Comparison of ENCODE assay signal across 14 cellular contexts in the genomic region with DNA sequence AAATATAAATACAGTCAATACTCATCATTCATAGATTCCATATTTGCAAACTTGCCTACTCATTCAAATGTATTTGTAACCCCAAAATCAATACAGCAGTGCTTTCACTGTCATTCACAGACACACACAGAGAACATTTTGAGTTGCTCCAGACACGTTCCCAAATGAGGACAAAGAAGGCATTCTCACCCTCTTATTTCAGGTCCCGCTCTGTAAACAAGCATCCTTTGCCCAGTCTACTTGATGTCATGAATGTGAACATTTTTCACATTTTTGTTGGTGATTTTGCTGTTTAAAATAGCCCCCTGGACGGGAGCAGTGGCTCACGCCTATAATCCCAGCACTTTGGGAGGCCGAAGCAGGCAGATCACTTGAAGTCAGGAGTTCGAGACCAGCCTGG. TPM values are rescaled to one million over a fixed set of nuclear protein-coding genes. Genes with fewer than 3 reads are reported as not detected.
"Had no signal": no experiment of that assay in that cellular context is flagged by ENCODE, and none has a peak within 500 bp of the region (broad histone marks: within the 10 kb centered on the region; RNA-seq: fewer than 3 reads in every experiment).

No MANE protein-coding gene starts in this region.

- H3K27me3 ChIP-seq: esophagus squamous epithelium, hepatocyte, testis, tibial nerve had no signal

- H3K4me1 ChIP-seq: testis, tibial nerve had no signal

- H3K9me3 ChIP-seq: esophagus squamous epithelium, testis, tibial nerve had no signal

- H3K27ac ChIP-seq: esophagus squamous epithelium, hepatocyte, testis, tibial nerve had no signal

- ATAC-seq: natural killer cell, right cardiac atrium had no signal

- H3K4me3 ChIP-seq: esophagus squamous epithelium, hepatocyte, testis, tibial nerve had no signal

- DNase-seq: esophagus squamous epithelium; foreskin fibroblast; mammary epithelial cell; natural killer cell; right cardiac atrium; small intestine; stimulated activated CD4-positive, alpha-beta T cell treated with anti-CD3 and anti-CD28 coated beads, Interleukin-2, amount 100 ng/mL, for 48 hours; stimulated activated naive CD4-positive, alpha-beta T cell treated with Interleukin-2 at 50 U/mL for 16 hours; testis had no signal

RNA-seq across cellular contexts. Expression of gene HIPK4, which starts 57.3 kb away (rescaled TPM):
- total RNA-seq: epithelial cell of proximal tubule, kidney epithelial cell, mucosa of gallbladder had no signal
